ENCODE assay signal across 10 cellular contexts in genomic region chr17:44776628-44777393, GRCh38. TPM values are rescaled to one million over a fixed set of nuclear protein-coding genes. Genes with fewer than 3 reads are reported as not detected.
DNase-seq lines count a peak whose midpoint lies in the region; ATAC-seq and TF ChIP-seq lines count a peak whose summit lies in the region.
"Had no signal": no experiment of that assay in that cellular context is flagged by ENCODE, and none has a peak within 500 bp of the region (broad histone marks: within the 10 kb centered on the region; RNA-seq: fewer than 3 reads in every experiment).

No MANE protein-coding gene starts in this region.

- POLR2A ChIA-PET in activated naive CD8-positive, alpha-beta T cell treated with anti-CD3 and anti-CD28 coated beads, Interleukin-2, amount 10 ng/mL, durations not matched to agents 7 days and 5 days (lab: Charles Lee) = interaction anchor here (0.6 kb wide), 1 partner anchor 247 kb away, joined by 3 read pairs; no protein-coding TSS in a partner anchor
- POLR2A ChIA-PET in OCI-LY7 (lab: Charles Lee) = no interaction called here

- no TSS peak for BruUV-seq in OCI-LY7 (replicated peaks; lab: Mats Ljungman, UMichigan)

- peak overlapping the region; percentile 68; the same call in 1 of the 2 replicates for H3K4me2 ChIP-seq in OCI-LY7 (ENCODE audit: low read length)

- peaks cover 7% of the 10 kb centered on the region for H3K4me1 Mint-ChIP-seq in activated naive CD8-positive, alpha-beta T cell treated with anti-CD3 and anti-CD28 coated beads, Interleukin-2, amount 10 ng/mL, durations not matched to agents 7 days and 5 days
- peaks cover 8% of the 10 kb centered on the region for H3K4me1 Mint-ChIP-seq in activated naive CD8-positive, alpha-beta T cell treated with anti-CD3 and anti-CD28 coated beads for 36 hours
- H3K4me1 Mint-ChIP-seq in immature natural killer cell = peaks cover 8 to 13% of the 10 kb centered on the region in 2 donors

- CTCF ChIA-PET in OCI-LY7 (lab: Charles Lee; ENCODE audit: unreplicated experiment) = no interaction called here

- H3K9me3 ChIP-seq in OCI-LY7 (ENCODE audit: low read length) (no peaks in the 10 kb centered on the region), transverse colon (no peaks in the 10 kb centered on the region), tibial artery (no peaks in the 10 kb centered on the region)

- no peak for DNase-seq in activated naive CD8-positive, alpha-beta T cell treated with anti-CD3 and anti-CD28 coated beads, Interleukin-2, amount 10 ng/mL, durations not matched to agents 7 days and 5 days
- no peak for DNase-seq in activated naive CD8-positive, alpha-beta T cell treated with anti-CD3 and anti-CD28 coated beads for 36 hours
- DNase-seq in OCI-LY7 (ENCODE audit: low spot score) (no peak), immature natural killer cell (no peak), transverse colon (no peak), SHP77 (lab: John Stamatoyannopoulos, UW) (no peak), tibial artery (no peak), DMS114 treated with DMSO at 0.1 percent for 48 hours (lab: John Stamatoyannopoulos, UW; ENCODE audit: unreplicated experiment) (no peak)
- DNase-seq: activated gamma-delta T cell, glutamatergic neuron had no signal

- H3K4me3 Mint-ChIP-seq in activated naive CD8-positive, alpha-beta T cell treated with anti-CD3 and anti-CD28 coated beads, Interleukin-2, amount 10 ng/mL, durations not matched to agents 7 days and 5 days = peak overlapping the region; percentile 86
- no peak overlapping the region for H3K4me3 Mint-ChIP-seq in activated naive CD8-positive, alpha-beta T cell treated with anti-CD3 and anti-CD28 coated beads for 36 hours
- peak overlapping the region; percentile 34 to 93 (median 83) for H3K4me3 Mint-ChIP-seq in immature natural killer cell

- peaks cover 17% of the 10 kb centered on the region for H3K27me3 ChIP-seq in transverse colon
- peaks cover 0 to 25% of the 10 kb centered on the region in 2 donors for H3K27me3 ChIP-seq in tibial artery

- TF ChIP-seq EP300 in transverse colon (IDR thresholded peaks at IDR 0.05; ENCODE audit: low read depth) = no peak

- no peaks in the 10 kb centered on the region for H3K79me2 ChIP-seq in OCI-LY7 (ENCODE audit: insufficient read depth, low read depth, low read length)

- no peak for TF ChIP-seq POLR2A in transverse colon (IDR thresholded peaks at IDR 0.05)

- H3K9me2 ChIP-seq in OCI-LY7 (ENCODE audit: insufficient read depth, low read length) = no peaks in the 10 kb centered on the region

- H2AFZ ChIP-seq in OCI-LY7 (ENCODE audit: low read length) = no peak overlapping the region

- WGBS in transverse colon (ENCODE audit: low coverage in 1 of 2), 2 donors = 82% methylated on average over 19 of the region's 19 CpGs; no CpG with 5 or more reads in 1 of the 2 donors

- H3K27me3 Mint-ChIP-seq in activated naive CD8-positive, alpha-beta T cell treated with anti-CD3 and anti-CD28 coated beads, Interleukin-2, amount 10 ng/mL, durations not matched to agents 7 days and 5 days = peaks cover 18% of the 10 kb centered on the region
- peaks cover 6% of the 10 kb centered on the region for H3K27me3 Mint-ChIP-seq in activated naive CD8-positive, alpha-beta T cell treated with anti-CD3 and anti-CD28 coated beads for 36 hours
- peaks cover 0 to 2% (median 2%) of the 10 kb centered on the region in 3 donors for H3K27me3 Mint-ChIP-seq in immature natural killer cell (ENCODE audit: low read depth in 3 of 3)

- H3K27ac Mint-ChIP-seq in activated naive CD8-positive, alpha-beta T cell treated with anti-CD3 and anti-CD28 coated beads, Interleukin-2, amount 10 ng/mL, durations not matched to agents 7 days and 5 days = no peak overlapping the region
- H3K27ac Mint-ChIP-seq in activated naive CD8-positive, alpha-beta T cell treated with anti-CD3 and anti-CD28 coated beads for 36 hours = no peak overlapping the region
- H3K27ac Mint-ChIP-seq in immature natural killer cell = no peak overlapping the region

- H3K27ac ChIP-seq in OCI-LY7 (ENCODE audit: low read depth, low read length, poor library complexity, severe bottlenecking) = no peak overlapping the region
- peak overlapping the region; percentile 58 to 85 (median 70) for H3K27ac ChIP-seq in transverse colon
- H3K27ac ChIP-seq in tibial artery = no peak overlapping the region

- H3K4me3 ChIP-seq in OCI-LY7 (ENCODE audit: low read depth, low read length, poor library complexity, severe bottlenecking) (no peak overlapping the region), transverse colon (no peak overlapping the region), tibial artery (no peak overlapping the region)

- ATAC-seq in activated naive CD8-positive, alpha-beta T cell treated with anti-CD3 and anti-CD28 coated beads, Interleukin-2, amount 10 ng/mL, durations not matched to agents 7 days and 5 days (ENCODE audit: low read depth) = no peak

- H4K20me1 ChIP-seq in OCI-LY7 (ENCODE audit: insufficient read depth, low read length) = no peaks in the 10 kb centered on the region

- no peaks in the 10 kb centered on the region for H3K36me3 ChIP-seq in OCI-LY7 (ENCODE audit: insufficient read depth, low read length)
- H3K36me3 ChIP-seq in transverse colon = no peaks in the 10 kb centered on the region
- no peaks in the 10 kb centered on the region for H3K36me3 ChIP-seq in tibial artery

- in situ Hi-C loops in transverse colon (cut with MboI; ENCODE audit: low pct_ligation_motif_present in 1 of 4, low pct_unique_long_range_greater_than_20kb in 1 of 4, low sequenced_read_pairs in 3 of 4) = no loop called here

- H3K4me1 ChIP-seq in OCI-LY7 (ENCODE audit: insufficient read depth, low read length, poor library complexity, severe bottlenecking) = peaks cover 19% of the 10 kb centered on the region
- H3K4me1 ChIP-seq in transverse colon = peaks cover 12 to 31% (median 21%) of the 10 kb centered on the region in 4 donors
- H3K4me1 ChIP-seq in tibial artery = peaks cover 0 to 32% (median 28%) of the 10 kb centered on the region in 4 donors

- intact Hi-C loops in OCI-LY7 (cut with micrococcal nuclease; ENCODE audit: unreplicated experiment) (no loop called here), transverse colon (cut with DNase I; ENCODE audit: low total_unique reads) (loop anchor here (10.0 kb wide), 1 partner anchor 358 kb away; the partner anchor contains the start of genes ACBD4 and PLCD3), tibial artery (cut with DNase I; ENCODE audit: low total_unique reads) (loop anchor here (5.0 kb wide), 1 partner anchor 245 kb away; no protein-coding TSS in a partner anchor)

- TF ChIP-seq CTCF in OCI-LY7 (conservative IDR thresholded peaks at IDR 0.05; ENCODE audit: low read length) (no peak), transverse colon (IDR thresholded peaks at IDR 0.05) (no peak), tibial artery (IDR thresholded peaks at IDR 0.05) (no peak)

- H3K36me3 Mint-ChIP-seq in activated naive CD8-positive, alpha-beta T cell treated with anti-CD3 and anti-CD28 coated beads, Interleukin-2, amount 10 ng/mL, durations not matched to agents 7 days and 5 days = no peaks in the 10 kb centered on the region
- no peaks in the 10 kb centered on the region for H3K36me3 Mint-ChIP-seq in activated naive CD8-positive, alpha-beta T cell treated with anti-CD3 and anti-CD28 coated beads for 36 hours
- H3K36me3 Mint-ChIP-seq in immature natural killer cell = no peaks in the 10 kb centered on the region

- no peaks in the 10 kb centered on the region for H3K9me3 Mint-ChIP-seq in activated naive CD8-positive, alpha-beta T cell treated with anti-CD3 and anti-CD28 coated beads, Interleukin-2, amount 10 ng/mL, durations not matched to agents 7 days and 5 days
- no peaks in the 10 kb centered on the region for H3K9me3 Mint-ChIP-seq in activated naive CD8-positive, alpha-beta T cell treated with anti-CD3 and anti-CD28 coated beads for 36 hours
- H3K9me3 Mint-ChIP-seq in immature natural killer cell = no peaks in the 10 kb centered on the region

RNA-seq across cellular contexts. Expression of gene ADAM11, which starts 18.0 kb away (rescaled TPM):
- under 1 TPM; 0.55 to 0.77 TPM for total RNA-seq in activated naive CD8-positive, alpha-beta T cell treated with anti-CD3 and anti-CD28 coated beads, Interleukin-2, amount 10 ng/mL, durations not matched to agents 7 days and 5 days
- under 1 TPM; 0.10 TPM for total RNA-seq in activated naive CD8-positive, alpha-beta T cell treated with anti-CD3 and anti-CD28 coated beads for 36 hours
- total RNA-seq in OCI-LY7 (2014; rRNA removed; shearing (Covaris generic)) = 2.1 and 3.3 TPM in 2 replicates
- total RNA-seq in OCI-LY7 (2022) (1.1 and 1.4 TPM in 2 replicates), transverse colon (1 to 10 TPM in 1 of 4 donors, under 1 TPM in 3; 0.37 to 2.0 (median 0.72) TPM)
- not detected for polyA plus RNA-seq in immature natural killer cell

RNA-seq across cellular contexts. Expression of gene GJC1, which starts 53.3 kb away (rescaled TPM):
- 1 to 10 TPM; 1.0 to 1.4 TPM for total RNA-seq in activated naive CD8-positive, alpha-beta T cell treated with anti-CD3 and anti-CD28 coated beads, Interleukin-2, amount 10 ng/mL, durations not matched to agents 7 days and 5 days
- 1 to 10 TPM; 6.9 to 7.8 TPM for total RNA-seq in activated naive CD8-positive, alpha-beta T cell treated with anti-CD3 and anti-CD28 coated beads for 36 hours
- 14.2 and 21.1 TPM in 2 replicates for total RNA-seq in OCI-LY7 (2014; rRNA removed; shearing (Covaris generic))
- total RNA-seq in OCI-LY7 (2022) = 19.5 and 20.6 TPM in 2 replicates
- polyA plus RNA-seq in immature natural killer cell = not detected
- total RNA-seq in transverse colon = 10 to 100 TPM; 12.0 to 18.7 (median 14.7) TPM

Comparison
In these comparisons a context has a peak if more than half of its experiments do, and no peak if none do; other contexts are left out.
1. H3K27ac ChIP-seq: peak in transverse colon (4 of 4); none in OCI-LY7 (single experiment) and tibial artery (0 of 2).